14 cellular contexts compared by ENCODE assay signal in genomic region chr10:121628859-121629258, GRCh38. TPM values are rescaled to one million over a fixed set of nuclear protein-coding genes. Genes with fewer than 3 reads are reported as not detected.
A peak's percentile ranks its signal among the peaks of the same experiment; 100 is the strongest.
DNase-seq lines count a peak whose midpoint lies in the region; ATAC-seq and TF ChIP-seq lines count a peak whose summit lies in the region.
"Had no signal": no experiment of that assay in that cellular context is flagged by ENCODE, and none has a peak within 500 bp of the region (broad histone marks: within the 10 kb centered on the region; RNA-seq: fewer than 3 reads in every experiment).

No MANE protein-coding gene starts in this region.

- no peaks in the 10 kb centered on the region for H3K9me3 Mint-ChIP-seq in neural crest cell
- no peaks in the 10 kb centered on the region for H3K9me3 Mint-ChIP-seq in naive thymus-derived CD8-positive, alpha-beta T cell

- 14 to 17% methylated on average over 2 to 3 of the region's 4 CpGs for WGBS in gastroesophageal sphincter (ENCODE audit: low coverage in 1 of 2), 2 donors

- intact Hi-C loops in gastrocnemius medialis (cut with DNase I; ENCODE audit: low total_unique reads): no loop called here

- no peaks in the 10 kb centered on the region for H3K36me3 Mint-ChIP-seq in neural crest cell (ENCODE audit: low read depth)
- H3K36me3 Mint-ChIP-seq in naive thymus-derived CD8-positive, alpha-beta T cell: no peaks in the 10 kb centered on the region

- POLR2A ChIA-PET in naive thymus-derived CD8-positive, alpha-beta T cell (lab: Charles Lee): no interaction called here

- no peak overlapping the region for H3K4me3 Mint-ChIP-seq in neural crest cell
- no peak overlapping the region for H3K4me3 Mint-ChIP-seq in naive thymus-derived CD8-positive, alpha-beta T cell

- H3K9me3 ChIP-seq in gastroesophageal sphincter (no peaks in the 10 kb centered on the region), gastrocnemius medialis (no peaks in the 10 kb centered on the region)

- ATAC-seq in gastroesophageal sphincter: no peak
- ATAC-seq in gastrocnemius medialis: no peak
- ATAC-seq in naive thymus-derived CD8-positive, alpha-beta T cell: no peak

- H3K27ac ChIP-seq in angular gyrus (ENCODE audit: low read depth, low read length): peak overlapping the region; percentile 8
- peak overlapping the region in 3 of 4 donors; percentile 66 to 77 (median 70) for H3K27ac ChIP-seq in gastroesophageal sphincter
- peak overlapping the region; percentile 54 for H3K27ac ChIP-seq in substantia nigra (ENCODE audit: low read depth, low read length, poor library complexity, severe bottlenecking)
- no peak overlapping the region for H3K27ac ChIP-seq in gastrocnemius medialis
- H3K27ac ChIP-seq: C4-2B had no signal

- TF ChIP-seq POLR2A in gastroesophageal sphincter (IDR thresholded peaks at IDR 0.05) (no peak), gastrocnemius medialis (IDR thresholded peaks at IDR 0.05) (no peak)

- in situ Hi-C loops in gastrocnemius medialis (cut with MboI; ENCODE audit: low sequenced_read_pairs in 4 of 4): no loop called here

- no peak overlapping the region for H3K27ac Mint-ChIP-seq in neural crest cell (ENCODE audit: unreplicated experiment)
- no peak overlapping the region for H3K27ac Mint-ChIP-seq in naive thymus-derived CD8-positive, alpha-beta T cell

- H3K4me3 ChIP-seq in gastroesophageal sphincter (no peak overlapping the region), gastrocnemius medialis (no peak overlapping the region)

- H3K27me3 ChIP-seq in gastroesophageal sphincter (no peaks in the 10 kb centered on the region), gastrocnemius medialis (peaks cover 0 to 5% (median 0%) of the 10 kb centered on the region in 3 donors)

- H3K4me1 Mint-ChIP-seq in neural crest cell: peaks cover 15% of the 10 kb centered on the region
- H3K4me1 Mint-ChIP-seq in naive thymus-derived CD8-positive, alpha-beta T cell: no peaks in the 10 kb centered on the region

- H3K27me3 Mint-ChIP-seq in neural crest cell (ENCODE audit: low read depth): no peaks in the 10 kb centered on the region
- H3K27me3 Mint-ChIP-seq in naive thymus-derived CD8-positive, alpha-beta T cell: peaks cover 4 to 12% (median 5%) of the 10 kb centered on the region in 5 donors

- peak in 1 of 4 experiments; percentile 1 for TF ChIP-seq CTCF in gastroesophageal sphincter (IDR thresholded peaks at IDR 0.05)
- peak; percentile 21 for TF ChIP-seq CTCF in neural crest cell (conservative IDR thresholded peaks at IDR 0.05)
- no peak for TF ChIP-seq CTCF in gastrocnemius medialis (IDR thresholded peaks at IDR 0.05 in 4 of 5, conservative IDR thresholded peaks at IDR 0.05 in 1 of 5)

- no peak for TF ChIP-seq EP300 in gastroesophageal sphincter (IDR thresholded peaks at IDR 0.05)

- H3K36me3 ChIP-seq in gastroesophageal sphincter (no peaks in the 10 kb centered on the region), gastrocnemius medialis (no peaks in the 10 kb centered on the region)

- H3K4me1 ChIP-seq in gastroesophageal sphincter (peaks cover 0 to 47% (median 7%) of the 10 kb centered on the region in 3 donors), gastrocnemius medialis (no peaks in the 10 kb centered on the region)

- no peak for DNase-seq in neural crest cell (ENCODE audit: low read depth, low spot score)
- no peak for DNase-seq in substantia nigra (lab: John Stamatoyannopoulos, UW)
- DNase-seq in activated naive CD4-positive, alpha-beta T cell treated with Interleukin-2 at 50 U/mL for 16 hours: no peak
- DNase-seq in gastrocnemius medialis: no peak
- DNase-seq in naive thymus-derived CD8-positive, alpha-beta T cell: no peak
- DNase-seq: COR-L47, NCI-H1048, NCI-H1694, NCI-H345, NCI-H526 treated with DMSO at 0.1 percent for 48 hours, RPMI8226 had no signal

RNA-seq across cellular contexts. Expression of gene FGFR2, which starts 30.6 kb away (rescaled TPM):
- total RNA-seq in gastroesophageal sphincter (10 to 100 TPM; 41.6 to 79.3 (median 60.5) TPM), neural crest cell (55.5 and 58.4 TPM in 2 replicates), gastrocnemius medialis (under 1 TPM in 3 of 4 donors, not detected in 1; 0.11 to 0.31 (median 0.22) TPM)
- total RNA-seq in naive thymus-derived CD8-positive, alpha-beta T cell: not detected
- under 1 TPM in 1 of 3 donors, not detected in 2; 0.28 TPM for polyA plus RNA-seq in naive thymus-derived CD8-positive, alpha-beta T cell

Comparison
In these comparisons a context has a peak if more than half of its experiments do, and no peak if none do; other contexts are left out.
1. H3K27ac ChIP-seq: peak in angular gyrus (single experiment), gastroesophageal sphincter (3 of 4) and substantia nigra (single experiment); none in gastrocnemius medialis (0 of 4).
2. RNA of gene FGFR2, which starts 30.6 kb away (total RNA-seq): 41.6 to 79.3 TPM in gastroesophageal sphincter and 55.5 to 58.4 TPM in neural crest cell; 0.11 to 0.31 TPM in gastrocnemius medialis and not detected in naive thymus-derived CD8-positive, alpha-beta T cell; every median in the first group is over 10 times any median in the second.